In the genomic region with DNA sequence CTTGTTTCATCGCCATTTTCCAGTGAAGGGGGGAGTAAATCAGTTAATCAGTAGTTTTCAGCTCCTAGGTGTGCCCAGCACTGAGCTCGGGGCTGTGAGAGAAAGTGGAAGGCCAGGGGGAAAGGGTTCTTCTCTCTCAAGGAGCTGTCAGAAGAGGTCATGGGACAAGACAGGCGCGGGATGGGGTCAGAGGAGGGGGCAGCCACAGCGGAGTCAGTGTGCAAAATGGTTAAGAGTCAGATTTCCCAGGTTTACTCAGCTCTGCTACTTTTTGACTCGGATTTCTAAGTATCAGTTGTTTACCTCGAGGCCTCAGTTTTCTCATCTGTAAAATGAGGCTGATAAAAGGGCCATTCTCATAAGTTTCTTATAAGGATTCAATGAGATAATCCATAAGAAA, we compare ENCODE assay signal across 24 cellular contexts. TPM values are rescaled to one million over a fixed set of nuclear protein-coding genes. Genes with fewer than 3 reads are reported as not detected.
DNase-seq lines count a peak whose midpoint lies in the region; ATAC-seq, FAIRE-seq and TF ChIP-seq lines count a peak whose summit lies in the region.
"Had no signal": no experiment of that assay in that cellular context is flagged by ENCODE, and none has a peak within 500 bp of the region (broad histone marks: within the 10 kb centered on the region; RNA-seq: fewer than 3 reads in every experiment).

No MANE protein-coding gene starts in this region.

- peak; percentile 62 for DNase-seq in activated CD4-positive, alpha-beta T cell treated with anti-CD3 and anti-CD28 coated beads for 36 hours
- no peak for DNase-seq in activated CD4-positive, alpha-beta T cell treated with anti-CD3 and anti-CD28 coated beads, Interleukin-2, amount 10 ng/mL, durations not matched to agents 7 days and 5 days
- peak; percentile 18 for DNase-seq in stimulated activated CD4-positive, alpha-beta T cell treated with anti-CD3 and anti-CD28 coated beads, Interleukin-1b, Interleukin-23, amount 100 ng/mL, for 48 hours
- no peak for DNase-seq in stimulated activated CD4-positive, alpha-beta T cell treated with anti-CD3 and anti-CD28 coated beads, Interleukin-12 subunit alpha, Interleukin-12 subunit beta, amount 100 ng/mL, for 4 hours
- DNase-seq in NCI-H1417 treated with DMSO at 0.1 percent for 48 hours (lab: John Stamatoyannopoulos, UW) (no peak), pancreas (no peak)
- no peak for DNase-seq in CD4-positive, alpha-beta T cell
- DNase-seq: activated CD4-positive, CD25-positive, alpha-beta regulatory T cell; activated gamma-delta T cell; brain microvascular endothelial cell; CD4-positive, alpha-beta memory T cell; NCI-H1417; NCI-H2081 treated with DMSO at 0.1 percent for 48 hours; NCI-H748 treated with DMSO at 0.1 percent for 48 hours; RPMI8226; substantia nigra; upper lobe of left lung had no signal

- H3K9me3 Mint-ChIP-seq in activated CD4-positive, alpha-beta T cell treated with anti-CD3 and anti-CD28 coated beads for 36 hours (ENCODE audit: low read depth) = no peaks in the 10 kb centered on the region
- H3K9me3 Mint-ChIP-seq in activated CD4-positive, alpha-beta T cell treated with anti-CD3 and anti-CD28 coated beads, Interleukin-2, amount 10 ng/mL, durations not matched to agents 7 days and 5 days = no peaks in the 10 kb centered on the region
- H3K9me3 Mint-ChIP-seq in brain = peaks cover 0 to 7% (median 2%) of the 10 kb centered on the region in 5 experiments
- no peaks in the 10 kb centered on the region for H3K9me3 Mint-ChIP-seq in CD4-positive, alpha-beta T cell
- H3K9me3 Mint-ChIP-seq: IgD-negative memory B cell had no signal

- no peaks in the 10 kb centered on the region for H3K4me1 ChIP-seq in pancreas
- H3K4me1 ChIP-seq: HAP-1 had no signal

- no peaks in the 10 kb centered on the region for H3K9me3 ChIP-seq in CD4-positive, alpha-beta T cell (ENCODE audit: control insufficient read depth, low read length)
- H3K9me3 ChIP-seq in pancreas = no peaks in the 10 kb centered on the region
- H3K9me3 ChIP-seq: HAP-1, SJSA1, upper lobe of left lung had no signal

- H3K36me3 Mint-ChIP-seq in activated CD4-positive, alpha-beta T cell treated with anti-CD3 and anti-CD28 coated beads for 36 hours (ENCODE audit: low read depth) = no peaks in the 10 kb centered on the region
- H3K36me3 Mint-ChIP-seq in activated CD4-positive, alpha-beta T cell treated with anti-CD3 and anti-CD28 coated beads, Interleukin-2, amount 10 ng/mL, durations not matched to agents 7 days and 5 days (ENCODE audit: low read depth) = no peaks in the 10 kb centered on the region
- no peaks in the 10 kb centered on the region for H3K36me3 Mint-ChIP-seq in brain
- H3K36me3 Mint-ChIP-seq in CD4-positive, alpha-beta T cell (ENCODE audit: low read depth) = no peaks in the 10 kb centered on the region
- H3K36me3 Mint-ChIP-seq: CD4-positive, alpha-beta memory T cell; IgD-negative memory B cell had no signal

- CTCF ChIA-PET in activated CD4-positive, alpha-beta T cell treated with anti-CD3 and anti-CD28 coated beads for 36 hours (lab: Charles Lee) = interaction anchor here (0.9 to 1.3 kb wide), 3 partner anchors 104 to 171 kb away, joined by 3 to 4 read pairs (median 3); no protein-coding TSS in a partner anchor
- CTCF ChIA-PET in activated CD4-positive, alpha-beta T cell treated with anti-CD3 and anti-CD28 coated beads, Interleukin-2, amount 10 ng/mL, durations not matched to agents 7 days and 5 days (lab: Charles Lee) = interaction anchor here (0.8 to 1.7 kb wide), 6 partner anchors 20 to 128 kb away, joined by 3 to 4 read pairs (median 3); no protein-coding TSS in a partner anchor
- CTCF ChIA-PET in CD4-positive, alpha-beta T cell (lab: Charles Lee) = no interaction called here

- 71 to 82% methylated on average over 7 of the region's 7 CpGs for WGBS in pancreas, 2 donors

- peaks cover 2% of the 10 kb centered on the region for H3K27me3 Mint-ChIP-seq in activated CD4-positive, alpha-beta T cell treated with anti-CD3 and anti-CD28 coated beads for 36 hours
- peaks cover 20% of the 10 kb centered on the region for H3K27me3 Mint-ChIP-seq in activated CD4-positive, alpha-beta T cell treated with anti-CD3 and anti-CD28 coated beads, Interleukin-2, amount 10 ng/mL, durations not matched to agents 7 days and 5 days
- H3K27me3 Mint-ChIP-seq in brain = peaks cover 11% of the 10 kb centered on the region
- peaks cover 1% of the 10 kb centered on the region for H3K27me3 Mint-ChIP-seq in CD4-positive, alpha-beta T cell

- H3K36me3 ChIP-seq in pancreas = no peaks in the 10 kb centered on the region
- H3K36me3 ChIP-seq: brain microvascular endothelial cell, HAP-1, SJSA1, upper lobe of left lung had no signal

- H3K4me3 ChIP-seq in pancreas = no peak overlapping the region
- H3K4me3 ChIP-seq: HAP-1, SJSA1, upper lobe of left lung had no signal

- peak overlapping the region; percentile 71 for H3K27ac Mint-ChIP-seq in activated CD4-positive, alpha-beta T cell treated with anti-CD3 and anti-CD28 coated beads for 36 hours
- no peak overlapping the region for H3K27ac Mint-ChIP-seq in activated CD4-positive, alpha-beta T cell treated with anti-CD3 and anti-CD28 coated beads, Interleukin-2, amount 10 ng/mL, durations not matched to agents 7 days and 5 days
- H3K27ac Mint-ChIP-seq in brain = peak overlapping the region in 3 of 5 experiments; percentile 54 to 67 (median 62)
- no peak overlapping the region for H3K27ac Mint-ChIP-seq in CD4-positive, alpha-beta T cell

- H3K27ac ChIP-seq in CD4-positive, alpha-beta T cell (ENCODE audit: low read depth, low read length) = no peak overlapping the region
- H3K27ac ChIP-seq in pancreas = no peak overlapping the region
- H3K27ac ChIP-seq: 22Rv1, brain microvascular endothelial cell, SJSA1, upper lobe of left lung had no signal

- no peak overlapping the region for H3K4me3 Mint-ChIP-seq in activated CD4-positive, alpha-beta T cell treated with anti-CD3 and anti-CD28 coated beads for 36 hours
- no peak overlapping the region for H3K4me3 Mint-ChIP-seq in activated CD4-positive, alpha-beta T cell treated with anti-CD3 and anti-CD28 coated beads, Interleukin-2, amount 10 ng/mL, durations not matched to agents 7 days and 5 days
- peak overlapping the region in 2 of 5 experiments; percentile 30 to 36 for H3K4me3 Mint-ChIP-seq in brain
- H3K4me3 Mint-ChIP-seq in CD4-positive, alpha-beta T cell = no peak overlapping the region

- intact Hi-C loops in activated CD4-positive, alpha-beta T cell treated with anti-CD3 and anti-CD28 coated beads for 36 hours (cut with DNase I, micrococcal nuclease) = loop anchor here in 1 of 2 experiments (5.0 to 10.0 kb wide), 2 partner anchors 102 to 270 kb away; no protein-coding TSS in a partner anchor
- intact Hi-C loops in CD4-positive, alpha-beta T cell (cut with DNase I, micrococcal nuclease) = loop anchor here (5.0 to 10.0 kb wide), 6 partner anchors 102 to 1590 kb away; a partner anchor contains a TSS
- intact Hi-C loops in pancreas (cut with DNase I) = loop anchor here in 1 of 3 donors (10.0 kb wide), 1 partner anchor 200 kb away; no protein-coding TSS in a partner anchor

- TF ChIP-seq CTCF in brain (conservative IDR thresholded peaks at IDR 0.05) (no peak), pancreas (IDR thresholded peaks at IDR 0.05) (no peak)
- no peak for TF ChIP-seq CTCF in CD4-positive, alpha-beta T cell (IDR thresholded peaks at IDR 0.05)

- peak; percentile 33 for ATAC-seq in activated CD4-positive, alpha-beta T cell treated with anti-CD3 and anti-CD28 coated beads for 36 hours
- ATAC-seq in CD4-positive, alpha-beta T cell (ENCODE audit: poor library complexity) = no peak
- ATAC-seq in pancreas = no peak
- ATAC-seq: left lobe of liver had no signal

- POLR2A ChIA-PET in activated CD4-positive, alpha-beta T cell treated with anti-CD3 and anti-CD28 coated beads for 36 hours (lab: Charles Lee) = interaction anchor here (0.6 kb wide), 1 partner anchor 72 kb away, joined by 4 read pairs; no protein-coding TSS in a partner anchor
- POLR2A ChIA-PET in activated CD4-positive, alpha-beta T cell treated with anti-CD3 and anti-CD28 coated beads, Interleukin-2, amount 10 ng/mL, durations not matched to agents 7 days and 5 days (lab: Charles Lee) = interaction anchor here (0.5 kb wide), 1 partner anchor 98 kb away, joined by 6 read pairs; no protein-coding TSS in a partner anchor
- POLR2A ChIA-PET in CD4-positive, alpha-beta T cell (lab: Charles Lee) = interaction anchor here (0.9 kb wide), 1 partner anchor 106 kb away, joined by 3 read pairs; no protein-coding TSS in a partner anchor

- FAIRE-seq in pancreas (lab: Jason Lieb, UNC) = no peak
- FAIRE-seq: endothelial cell of umbilical vein had no signal

- H3K27me3 ChIP-seq in CD4-positive, alpha-beta T cell (ENCODE audit: control insufficient read depth, insufficient read depth, low read length) = no peaks in the 10 kb centered on the region
- no peaks in the 10 kb centered on the region for H3K27me3 ChIP-seq in pancreas
- H3K27me3 ChIP-seq: SJSA1, upper lobe of left lung had no signal

- H3K4me1 Mint-ChIP-seq in activated CD4-positive, alpha-beta T cell treated with anti-CD3 and anti-CD28 coated beads for 36 hours = peaks cover 26% of the 10 kb centered on the region
- peaks cover 41% of the 10 kb centered on the region for H3K4me1 Mint-ChIP-seq in activated CD4-positive, alpha-beta T cell treated with anti-CD3 and anti-CD28 coated beads, Interleukin-2, amount 10 ng/mL, durations not matched to agents 7 days and 5 days
- peaks cover 26% of the 10 kb centered on the region for H3K4me1 Mint-ChIP-seq in brain
- H3K4me1 Mint-ChIP-seq in CD4-positive, alpha-beta T cell (ENCODE audit: low read depth) = peaks cover 33% of the 10 kb centered on the region

RNA-seq across cellular contexts. Expression of a gene that starts 4.3 kb away (rescaled TPM):
- 1 to 10 TPM; 5.1 to 6.2 TPM for total RNA-seq in activated CD4-positive, alpha-beta T cell treated with anti-CD3 and anti-CD28 coated beads for 36 hours
- 10 to 100 TPM; 46.6 to 50.1 TPM for total RNA-seq in activated CD4-positive, alpha-beta T cell treated with anti-CD3 and anti-CD28 coated beads, Interleukin-2, amount 10 ng/mL, durations not matched to agents 7 days and 5 days
- polyA plus RNA-seq in brain (ENCODE audit: insufficient read depth, low read depth, low replicate concordance) = 10.4 TPM
- total RNA-seq in CD4-positive, alpha-beta T cell = 10 to 100 TPM; 26.0 to 27.1 TPM
- total RNA-seq in pancreas = 1 to 10 TPM; 4.0 to 8.2 (median 4.9) TPM
- polyA plus RNA-seq in pancreas = 1 to 10 TPM; 1.6 to 1.8 TPM

Comparison
In these comparisons a context has a peak if more than half of its experiments do, and no peak if none do; other contexts are left out.
1. DNase-seq: peak in activated CD4-positive, alpha-beta T cell treated with anti-CD3 and anti-CD28 coated beads for 36 hours (single experiment) and stimulated activated CD4-positive, alpha-beta T cell treated with anti-CD3 and anti-CD28 coated beads, Interleukin-1b, Interleukin-23, amount 100 ng/mL, for 48 hours (single experiment); none in activated CD4-positive, alpha-beta T cell treated with anti-CD3 and anti-CD28 coated beads, Interleukin-2, amount 10 ng/mL, durations not matched to agents 7 days and 5 days (single experiment), stimulated activated CD4-positive, alpha-beta T cell treated with anti-CD3 and anti-CD28 coated beads, Interleukin-12 subunit alpha, Interleukin-12 subunit beta, amount 100 ng/mL, for 4 hours (single experiment), NCI-H1417 treated with DMSO at 0.1 percent for 48 hours (single experiment), CD4-positive, alpha-beta T cell (0 of 10) and pancreas (0 of 6).
2. H3K27ac Mint-ChIP-seq: peak in activated CD4-positive, alpha-beta T cell treated with anti-CD3 and anti-CD28 coated beads for 36 hours (single experiment) and brain (3 of 5); none in activated CD4-positive, alpha-beta T cell treated with anti-CD3 and anti-CD28 coated beads, Interleukin-2, amount 10 ng/mL, durations not matched to agents 7 days and 5 days (single experiment) and CD4-positive, alpha-beta T cell (single experiment).